In genomic region chr18:57970356-57971095, GRCh38 we compare ENCODE assay signal across 12 cellular contexts.
DNase-seq lines count a peak whose midpoint lies in the region; ATAC-seq, FAIRE-seq and TF ChIP-seq lines count a peak whose summit lies in the region.
"Had no signal": no experiment of that assay in that cellular context is flagged by ENCODE, and none has a peak within 500 bp of the region (broad histone marks: within the 10 kb centered on the region; RNA-seq: fewer than 3 reads in every experiment).

No MANE protein-coding gene starts in this region.

- H3K23ac ChIP-seq in H1 (ENCODE audit: insufficient read length): no peak overlapping the region
- no peak overlapping the region for H3K23ac ChIP-seq in trophoblast cell (ENCODE audit: low read length)

- FAIRE-seq in H1 (lab: Jason Lieb, UNC): no peak
- FAIRE-seq: A204.1 had no signal

- peak; percentile 55 to 66 for TF ChIP-seq RAD21 in H1 (IDR thresholded peaks at IDR 0.05 in 1 of 2, conservative IDR thresholded peaks at IDR 0.05 in 1 of 2; ENCODE audit: low read depth in 2 of 2, low read length in 2 of 2)

- H4K5ac ChIP-seq in H1 (ENCODE audit: insufficient read length, low read depth, low read length): no peak overlapping the region

- H3K79me2 ChIP-seq in H1 (ENCODE audit: control insufficient read depth in 1 of 2, insufficient read depth in 2 of 2, low read length in 2 of 2) (no peaks in the 10 kb centered on the region), trophoblast cell (ENCODE audit: control insufficient read depth, insufficient read depth, low read length, poor library complexity) (no peaks in the 10 kb centered on the region)

- H3K4me2 ChIP-seq in H1 (ENCODE audit: insufficient read depth in 1 of 2, low read depth in 2 of 2, low read length in 2 of 2) (no peak overlapping the region), trophoblast cell (ENCODE audit: low read length) (no peak overlapping the region)

- H3K9me3 ChIP-seq in H1 (ENCODE audit: insufficient read depth in 2 of 2, low read depth in 1 of 2, low read length in 1 of 2) (no peaks in the 10 kb centered on the region), trophoblast cell (ENCODE audit: insufficient read depth, low read depth, low read length) (no peaks in the 10 kb centered on the region), uterus (no peaks in the 10 kb centered on the region)
- H3K9me3 ChIP-seq: thoracic aorta had no signal

- H3K14ac ChIP-seq in H1 (ENCODE audit: insufficient read length) (no peak overlapping the region), trophoblast cell (ENCODE audit: low read length) (no peak overlapping the region)

- intact Hi-C loops in uterus (cut with DNase I; ENCODE audit: low total_unique reads): no loop called here

- CTCF ChIA-PET in H1 (lab: Charles Lee; ENCODE audit: partially characterized antibody): interaction anchor here (0.7 to 5.3 kb wide), 18 partner anchors 9 to 524 kb away, joined by 3 to 29 read pairs (median 4); no protein-coding TSS in a partner anchor

- no peak overlapping the region for H3K4ac ChIP-seq in H1 (replicated peaks; ENCODE audit: insufficient read length, low read depth, low read length)
- H3K4ac ChIP-seq in trophoblast cell (ENCODE audit: low read depth, low read length): no peak overlapping the region

- H2AFZ ChIP-seq in H1 (ENCODE audit: low read length) (peak overlapping the region; percentile 47; the same call in 1 of the 2 replicates), trophoblast cell (ENCODE audit: insufficient read depth, low read length, poor library complexity) (no peak overlapping the region)

- H2BK12ac ChIP-seq in H1 (ENCODE audit: low read depth, low read length) (no peak overlapping the region), trophoblast cell (ENCODE audit: low read length) (no peak overlapping the region)

- no peak overlapping the region; the same call in 1 of the 2 replicates for H3K18ac ChIP-seq in H1 (ENCODE audit: extremely low read depth, low read length)
- H3K18ac ChIP-seq in trophoblast cell (ENCODE audit: low read length): no peak overlapping the region

- TF ChIP-seq CTCF in H1 (IDR thresholded peaks at IDR 0.05; ENCODE audit: control extremely low read depth in 1 of 3, insufficient read depth in 1 of 3, low read depth in 1 of 3, low read length in 3 of 3): peak; percentile 76 to 98 (median 81)
- TF ChIP-seq CTCF in uterus (IDR thresholded peaks at IDR 0.05): no peak

- H3K4me3 ChIP-seq in H1 (ENCODE audit: extremely low read depth in 1 of 4, insufficient read depth in 2 of 4, low read depth in 3 of 4, low read length in 4 of 4) (no peak overlapping the region), trophoblast cell (ENCODE audit: low read depth, low read length) (no peak overlapping the region), uterus (no peak overlapping the region)
- H3K4me3 ChIP-seq: thoracic aorta had no signal

- H3K36me3 ChIP-seq in H1 (ENCODE audit: control insufficient read depth in 2 of 4, insufficient read depth in 4 of 4, low read length in 3 of 4): no peaks in the 10 kb centered on the region
- no peaks in the 10 kb centered on the region for H3K36me3 ChIP-seq in trophoblast cell (ENCODE audit: control insufficient read depth in 1 of 2, insufficient read depth in 2 of 2, low read length in 2 of 2)
- no peaks in the 10 kb centered on the region for H3K36me3 ChIP-seq in uterus
- H3K36me3 ChIP-seq: thoracic aorta had no signal

- H2BK120ac ChIP-seq in H1 (replicated peaks; ENCODE audit: low read depth, low read length) (no peak overlapping the region), trophoblast cell (ENCODE audit: insufficient read depth, low read length, poor library complexity) (no peak overlapping the region)

- H4K20me1 ChIP-seq in H1 (replicated peaks in 1 of 2; ENCODE audit: control insufficient read depth in 1 of 2, insufficient read depth in 2 of 2, low read length in 2 of 2): no peaks in the 10 kb centered on the region

- no peak overlapping the region for H4K91ac ChIP-seq in H1 (replicated peaks; ENCODE audit: insufficient read length, low read length)
- no peak overlapping the region for H4K91ac ChIP-seq in trophoblast cell (ENCODE audit: low read depth, low read length)

- H3K27ac ChIP-seq in H1 (ENCODE audit: low read depth, low read length) (no peak overlapping the region), trophoblast cell (ENCODE audit: low read depth, low read length) (no peak overlapping the region), uterus (no peak overlapping the region)
- H3K27ac ChIP-seq: thoracic aorta had no signal

- H2BK15ac ChIP-seq in H1 (ENCODE audit: low read length): peak overlapping the region; percentile 72; the same call in 1 of the 2 replicates

- H3K79me1 ChIP-seq in H1 (ENCODE audit: low read depth, low read length) (no peaks in the 10 kb centered on the region), trophoblast cell (ENCODE audit: low read length) (no peaks in the 10 kb centered on the region)

- H3K4me1 ChIP-seq in H1 (replicated peaks in 1 of 4; ENCODE audit: control insufficient read depth in 3 of 4, insufficient read depth in 4 of 4, low read length in 3 of 4) (no peaks in the 10 kb centered on the region), trophoblast cell (ENCODE audit: control insufficient read depth in 1 of 2, insufficient read depth in 2 of 2, low read length in 2 of 2) (no peaks in the 10 kb centered on the region), uterus (no peaks in the 10 kb centered on the region)

- no peak overlapping the region for H2AK5ac ChIP-seq in H1 (ENCODE audit: low read depth, low read length)
- H2AK5ac ChIP-seq in trophoblast cell (ENCODE audit: low read length): no peak overlapping the region

- POLR2A ChIA-PET in H1 (lab: Charles Lee; ENCODE audit: partially characterized antibody): no interaction called here

- H4K8ac ChIP-seq in H1 (ENCODE audit: extremely low read depth, insufficient read depth, low read length) (peak overlapping the region; percentile 28), trophoblast cell (ENCODE audit: low read depth, low read length) (no peak overlapping the region)

- no peaks in the 10 kb centered on the region for H3K27me3 ChIP-seq in H1 (replicated peaks in 1 of 4; ENCODE audit: control insufficient read depth in 3 of 4, extremely low read depth in 1 of 4, insufficient read depth in 3 of 4, low read length in 3 of 4)
- no peaks in the 10 kb centered on the region for H3K27me3 ChIP-seq in trophoblast cell (ENCODE audit: insufficient read depth, low read length)
- H3K27me3 ChIP-seq in uterus: no peaks in the 10 kb centered on the region

- 0 out of 2 replicates have a peak overlapping the region, but pooled peaks have one; percentile 72 for H2BK20ac ChIP-seq in H1 (ENCODE audit: low read length)

- H4K12ac ChIP-seq in trophoblast cell (ENCODE audit: low read depth, low read length): no peak overlapping the region

- H3K56ac ChIP-seq in H1 (replicated peaks; ENCODE audit: insufficient read length, low read depth, low read length): no peak overlapping the region

- DNase-seq in DMS53 (lab: John Stamatoyannopoulos, UW) (peak; percentile 54), DMS53 treated with DMSO at 0.1 percent for 48 hours (lab: John Stamatoyannopoulos, UW; ENCODE audit: unreplicated experiment) (no peak), NAMALWA (ENCODE audit: low spot score) (peak; percentile 28), H1 (ENCODE audit: low read depth in 1 of 2, low spot score in 2 of 2) (peak; percentile 3 to 83), trophoblast cell (peak; percentile 87 to 88), uterus (no peak), AG20443 (ENCODE audit: low spot score) (no peak)
- DNase-seq: activated CD4-positive, alpha-beta T cell treated with anti-CD3 and anti-CD28 coated beads, Interleukin-2, amount 50 U/mL, for 4 hours; NCI-H446 had no signal

- H3K23me2 ChIP-seq in H1 (ENCODE audit: low read depth, low read length): peaks cover 1% of the 10 kb centered on the region; the same call in 1 of the 2 replicates

- TF ChIP-seq EP300 in H1 (IDR thresholded peaks at IDR 0.05; ENCODE audit: borderline replicate concordance in 1 of 2, low read depth in 2 of 2, low read length in 2 of 2): no peak

- no peak for ATAC-seq in HG03439 (IDR thresholded peaks at IDR 0.05; ENCODE audit: unreplicated experiment)

- 84% methylated on average over 12 of the region's 12 CpGs; no CpG with 5 or more reads in 1 of the 2 experiments for WGBS in H1 (ENCODE audit: extremely low coverage in 1 of 2, insufficient coverage in 1 of 2, insufficient read length in 1 of 2, insufficient replicate concordance in 2 of 2, low coverage in 1 of 2, low lambda C conversion rate in 2 of 2, missing lambda C conversion rate in 1 of 2), 2 experiments
- WGBS in trophoblast cell (ENCODE audit: extremely low coverage, insufficient coverage, insufficient read length): no CpG with 5 or more reads among the region's 12 CpGs

- H3K9ac ChIP-seq in H1 (replicated peaks in 1 of 4; ENCODE audit: extremely low read depth in 1 of 4, low read depth in 3 of 4, low read length in 3 of 4) (no peak overlapping the region), trophoblast cell (ENCODE audit: low read length) (no peak overlapping the region)

- TF ChIP-seq POLR2A in H1 (IDR thresholded peaks at IDR 0.05; ENCODE audit: control extremely low read depth in 1 of 2, low read depth in 2 of 2, low read length in 2 of 2): no peak
- no peak for TF ChIP-seq POLR2A in uterus (IDR thresholded peaks at IDR 0.05)

- H2BK5ac ChIP-seq in H1 (ENCODE audit: low read depth, low read length) (no peak overlapping the region), trophoblast cell (ENCODE audit: low read depth, low read length, poor library complexity) (no peak overlapping the region)

TF ChIP-seq in H1, 55 proteins besides CTCF, POLR2A, EP300 and RAD21:
- 0 out of 2 replicates have a peak, but pooled peaks have one; percentile 29 for TF ChIP-seq CEBPB (IDR thresholded peaks at IDR 0.05; ENCODE audit: low read depth, low read length)
- no peak for TF ChIP-seq SUZ12 (IDR thresholded peaks at IDR 0.05; ENCODE audit: low read length)
- TF ChIP-seq KDM5A (IDR thresholded peaks at IDR 0.05; ENCODE audit: low read length): no peak
- TF ChIP-seq SIRT6 (IDR thresholded peaks at IDR 0.05; ENCODE audit: low read length): no peak
- 0 out of 2 replicates have a peak, but pooled peaks have one; percentile 17 for TF ChIP-seq YY1 (IDR thresholded peaks at IDR 0.05; ENCODE audit: low read depth, low read length)
- TF ChIP-seq CBX5 (IDR thresholded peaks at IDR 0.05; ENCODE audit: low read depth, low read length): no peak
- TF ChIP-seq TAF7 (optimal IDR thresholded peaks at IDR 0.05; ENCODE audit: borderline replicate concordance, low read depth, low read length): peak; percentile 12
- no peak for TF ChIP-seq SP4 (IDR thresholded peaks at IDR 0.05; ENCODE audit: low read length)
- no peak for TF ChIP-seq TEAD4 (IDR thresholded peaks at IDR 0.05; ENCODE audit: low read depth, low read length)
- no peak for TF ChIP-seq SAP30 (IDR thresholded peaks at IDR 0.05; ENCODE audit: insufficient read depth, insufficient replicate concordance, low read length)
- no peak for TF ChIP-seq BRCA1 (IDR thresholded peaks at IDR 0.05; ENCODE audit: low read depth, low read length)
- no peak for TF ChIP-seq TCF12 (IDR thresholded peaks at IDR 0.05; ENCODE audit: low read depth, low read length)

Comparison
In these comparisons a context has a peak if more than half of its experiments do, and no peak if none do; other contexts are left out.
1. DNase-seq: peak in DMS53 (single experiment), NAMALWA (single experiment), H1 (2 of 2) and trophoblast cell (2 of 2); none in DMS53 treated with DMSO at 0.1 percent for 48 hours (single experiment), uterus (0 of 2) and AG20443 (single experiment).
2. CTCF ChIP-seq: peak in H1 (3 of 3); none in uterus (0 of 4).